ENCODE assay signal across 23 cellular contexts in genomic region chr12:78118486-78118885, GRCh38.
"Had no signal": no experiment of that assay in that cellular context is flagged by ENCODE, and none has a peak within 500 bp of the region (broad histone marks: within the 10 kb centered on the region; RNA-seq: fewer than 3 reads in every experiment).

No MANE protein-coding gene starts in this region.

- H3K4me1 Mint-ChIP-seq: activated B cell treated with CpG ODN at 0.5 μM for 24 hours; activated CD4-positive, alpha-beta memory T cell treated with anti-CD3 and anti-CD28 coated beads, Interleukin-2, amount 10 ng/mL, durations not matched to agents 7 days and 5 days; activated CD8-positive, alpha-beta memory T cell treated with anti-CD3 and anti-CD28 coated beads, Interleukin-2, amount 10 ng/mL, durations not matched to agents 7 days and 5 days; activated T-helper 17 cell treated with anti-CD3 and anti-CD28 coated beads, Interleukin-2, amount 50 U/mL, for 72 hours; central memory CD8-positive, alpha-beta T cell; immature natural killer cell; stimulated activated naive CD8-positive, alpha-beta T cell treated with anti-CD3 and anti-CD28 coated beads, Interleukin-15, amount 100 ng/mL, for 72 hours had no signal

- H3K4me3 ChIP-seq: heart right ventricle, psoas muscle, skin epidermis, suprapubic skin, transverse colon, vagina had no signal

- DNase-seq: activated B cell treated with CpG ODN at 0.5 μM for 24 hours; activated CD4-positive, alpha-beta memory T cell treated with anti-CD3 and anti-CD28 coated beads, Interleukin-2, amount 10 ng/mL, durations not matched to agents 7 days and 5 days; activated CD4-positive, alpha-beta T cell treated with anti-CD3 and anti-CD28 coated beads for 4 hours; activated CD8-positive, alpha-beta memory T cell treated with anti-CD3 and anti-CD28 coated beads, Interleukin-2, amount 10 ng/mL, durations not matched to agents 7 days and 5 days; activated naive CD4-positive, alpha-beta T cell treated with Interleukin-2 at 50 U/mL for 16 hours; anterior cingulate cortex; cortex of kidney; effector CD4-positive, alpha-beta T cell; heart right ventricle; immature natural killer cell; left ventricle myocardium superior; psoas muscle; right cardiac atrium; stimulated activated CD4-positive, alpha-beta T cell treated with anti-CD3 and anti-CD28 coated beads, Interleukin-15, amount 100 ng/mL, for 24 hours; stimulated activated CD4-positive, alpha-beta T cell treated with anti-CD3 and anti-CD28 coated beads, Interleukin-2, amount 100 ng/mL, for 48 hours; stimulated activated naive CD8-positive, alpha-beta T cell treated with anti-CD3 and anti-CD28 coated beads, Interleukin-15, amount 100 ng/mL, for 72 hours; transverse colon had no signal

- H3K27ac ChIP-seq: heart right ventricle, psoas muscle, skin epidermis, suprapubic skin, transverse colon, vagina had no signal

- H3K27me3 ChIP-seq: heart right ventricle, suprapubic skin, transverse colon, vagina had no signal

- H3K36me3 Mint-ChIP-seq: activated CD8-positive, alpha-beta memory T cell treated with anti-CD3 and anti-CD28 coated beads, Interleukin-2, amount 10 ng/mL, durations not matched to agents 7 days and 5 days; immature natural killer cell had no signal

- H3K9me3 ChIP-seq: psoas muscle, suprapubic skin, transverse colon, vagina had no signal

- ATAC-seq: activated CD8-positive, alpha-beta memory T cell treated with anti-CD3 and anti-CD28 coated beads, Interleukin-2, amount 10 ng/mL, durations not matched to agents 7 days and 5 days; activated T-helper 17 cell treated with anti-CD3 and anti-CD28 coated beads, Interleukin-2, amount 50 U/mL, for 72 hours; heart right ventricle; left ventricle myocardium superior; psoas muscle; right cardiac atrium; stimulated activated naive CD8-positive, alpha-beta T cell treated with anti-CD3 and anti-CD28 coated beads, Interleukin-15, amount 100 ng/mL, for 72 hours had no signal

- H3K27me3 Mint-ChIP-seq: activated B cell treated with CpG ODN at 0.5 μM for 24 hours; activated CD4-positive, alpha-beta memory T cell treated with anti-CD3 and anti-CD28 coated beads, Interleukin-2, amount 10 ng/mL, durations not matched to agents 7 days and 5 days; activated CD8-positive, alpha-beta memory T cell treated with anti-CD3 and anti-CD28 coated beads, Interleukin-2, amount 10 ng/mL, durations not matched to agents 7 days and 5 days; activated T-helper 17 cell treated with anti-CD3 and anti-CD28 coated beads, Interleukin-2, amount 50 U/mL, for 72 hours; central memory CD8-positive, alpha-beta T cell; stimulated activated naive CD8-positive, alpha-beta T cell treated with anti-CD3 and anti-CD28 coated beads, Interleukin-15, amount 100 ng/mL, for 72 hours had no signal

- H3K4me3 Mint-ChIP-seq: activated B cell treated with CpG ODN at 0.5 μM for 24 hours; activated CD4-positive, alpha-beta memory T cell treated with anti-CD3 and anti-CD28 coated beads, Interleukin-2, amount 10 ng/mL, durations not matched to agents 7 days and 5 days; activated CD8-positive, alpha-beta memory T cell treated with anti-CD3 and anti-CD28 coated beads, Interleukin-2, amount 10 ng/mL, durations not matched to agents 7 days and 5 days; activated T-helper 17 cell treated with anti-CD3 and anti-CD28 coated beads, Interleukin-2, amount 50 U/mL, for 72 hours; central memory CD8-positive, alpha-beta T cell; immature natural killer cell; stimulated activated naive CD8-positive, alpha-beta T cell treated with anti-CD3 and anti-CD28 coated beads, Interleukin-15, amount 100 ng/mL, for 72 hours; T-helper 2 cell treated with Interferon-gamma antibody and Interleukin-4, amounts not matched to agents 5 μg/mL and 100 μg/mL, for 36 hours had no signal

- H3K4me1 ChIP-seq: heart right ventricle, psoas muscle, transverse colon, vagina had no signal

- H3K36me3 ChIP-seq: suprapubic skin, transverse colon, vagina had no signal

- H3K27ac Mint-ChIP-seq: activated B cell treated with CpG ODN at 0.5 μM for 24 hours; activated CD4-positive, alpha-beta memory T cell treated with anti-CD3 and anti-CD28 coated beads, Interleukin-2, amount 10 ng/mL, durations not matched to agents 7 days and 5 days; activated CD8-positive, alpha-beta memory T cell treated with anti-CD3 and anti-CD28 coated beads, Interleukin-2, amount 10 ng/mL, durations not matched to agents 7 days and 5 days; activated T-helper 17 cell treated with anti-CD3 and anti-CD28 coated beads, Interleukin-2, amount 50 U/mL, for 72 hours; immature natural killer cell; stimulated activated naive CD8-positive, alpha-beta T cell treated with anti-CD3 and anti-CD28 coated beads, Interleukin-15, amount 100 ng/mL, for 72 hours; T-helper 2 cell treated with Interferon-gamma antibody and Interleukin-4, amounts not matched to agents 5 μg/mL and 100 μg/mL, for 36 hours had no signal
